In genomic region chr14:97499790-97500481, GRCh38 we compare ENCODE assay signal across 25 cellular contexts.
"Had no signal": no experiment of that assay in that cellular context is flagged by ENCODE, and none has a peak within 500 bp of the region (broad histone marks: within the 10 kb centered on the region; RNA-seq: fewer than 3 reads in every experiment).

No MANE protein-coding gene starts in this region.

- DNase-seq: activated CD4-positive, alpha-beta T cell treated with anti-CD3 and anti-CD28 coated beads, Interleukin-2, amount 50 U/mL, for 4 hours; activated CD8-positive, alpha-beta memory T cell treated with anti-CD3 and anti-CD28 coated beads for 24 hours; activated CD8-positive, alpha-beta memory T cell treated with anti-CD3 and anti-CD28 coated beads, Interleukin-2, amount 50 U/mL, for 4 hours; activated T-cell treated with anti-CD3 and anti-CD28 coated beads, Interleukin-2, amount 50 U/mL, for 24 hours; cerebellar nuclear complex; endodermal cell; erythroblast; glutamatergic neuron; hippocampal formation; left ventricle myocardium inferior; mammary epithelial cell; midbrain; natural killer cell; ovary; right cardiac atrium; stimulated activated CD4-positive, alpha-beta T cell treated with anti-CD3 and anti-CD28 coated beads, Interleukin-1b, Interleukin-23, amount 100 ng/mL, for 48 hours; stimulated activated naive CD8-positive, alpha-beta T cell treated with anti-CD3 and anti-CD28 coated beads, Interleukin-15, amount 100 ng/mL, for 72 hours; T-cell had no signal

- H3K9me3 ChIP-seq: adrenal gland, left ventricle myocardium inferior, neutrophil, ovary, prostate gland had no signal

- H3K27me3 ChIP-seq: adrenal gland, neutrophil, ovary, tibial nerve had no signal

- H3K27ac ChIP-seq: adrenal gland, coronary artery, left ventricle myocardium inferior, neutrophil, ovary, prostate gland, tibial nerve had no signal

- H3K4me3 ChIP-seq: adrenal gland, coronary artery, left ventricle myocardium inferior, ovary, prostate gland, tibial nerve had no signal

- H3K4me1 ChIP-seq: adrenal gland, left ventricle myocardium inferior, prostate gland, tibial nerve had no signal

- H3K36me3 ChIP-seq: adrenal gland, left ventricle myocardium inferior, neutrophil, ovary, prostate gland, tibial nerve had no signal

- ATAC-seq: activated T-helper 17 cell treated with anti-CD3 and anti-CD28 coated beads, Interleukin-2, amount 50 U/mL, for 72 hours; natural killer cell; right cardiac atrium; stimulated activated naive CD8-positive, alpha-beta T cell treated with anti-CD3 and anti-CD28 coated beads, Interleukin-15, amount 100 ng/mL, for 72 hours; T-cell; WTC11 had no signal
